36 cellular contexts compared by ENCODE assay signal in genomic region chr10:71625445-71626175, GRCh38.
"Had no signal": no experiment of that assay in that cellular context is flagged by ENCODE, and none has a peak within 500 bp of the region (broad histone marks: within the 10 kb centered on the region; RNA-seq: fewer than 3 reads in every experiment).

No MANE protein-coding gene starts in this region.

- H3K4me2 ChIP-seq: PC-9 had no signal

- H3K4me3 ChIP-seq: PC-9 had no signal

- H3K4me3 Mint-ChIP-seq: activated B cell treated with CpG ODN at 0.5 μM for 24 hours; activated CD4-positive, alpha-beta memory T cell treated with anti-CD3 and anti-CD28 coated beads for 36 hours; activated naive CD4-positive, alpha-beta T cell treated with anti-CD3 and anti-CD28 coated beads for 36 hours; activated naive CD8-positive, alpha-beta T cell treated with anti-CD3 and anti-CD28 coated beads for 36 hours; activated T-cell treated with anti-CD3 and anti-CD28 coated beads, Interleukin-2, amount 50 U/mL, for 4 hours; activated T-helper 1 cell treated with anti-CD3 and anti-CD28 coated beads, Interleukin-12 subunit alpha, Interleukin-12 subunit beta, Interleukin-2, Interleukin-4 antibody, amounts not matched to agents 30 ng/mL and 10 ng/mL and 1 ng/mL, durations not matched to agents 14 hours and 24 hours and 36 hours had no signal

- DNase-seq: activated B cell treated with CpG ODN at 0.5 μM for 24 hours; activated CD4-positive, alpha-beta memory T cell treated with anti-CD3 and anti-CD28 coated beads for 36 hours; activated CD4-positive, alpha-beta T cell treated with anti-CD3 and anti-CD28 coated beads for 4 hours; activated CD4-positive, alpha-beta T cell treated with anti-CD3 and anti-CD28 coated beads, Interleukin-2, amount 50 U/mL, for 1 hour; activated CD4-positive, CD25-positive, alpha-beta regulatory T cell treated with anti-CD3 and anti-CD28 coated beads, Interleukin-2, amount 50 U/mL, for 72 hours; activated CD8-positive, alpha-beta memory T cell treated with anti-CD3 and anti-CD28 coated beads, Interleukin-2, amount 50 U/mL, for 4 hours; activated gamma-delta T cell treated with Interleukin-2 at 50 U/mL for 16 hours; activated naive CD4-positive, alpha-beta T cell treated with anti-CD3 and anti-CD28 coated beads for 36 hours; activated naive CD8-positive, alpha-beta T cell treated with anti-CD3 and anti-CD28 coated beads for 36 hours; activated T-cell treated with anti-CD3 and anti-CD28 coated beads for 4 hours; activated T-cell treated with anti-CD3 and anti-CD28 coated beads, Interleukin-2, amount 50 U/mL, for 4 hours; amniotic stem cell; aorta; brain microvascular endothelial cell; central memory CD4-positive, alpha-beta T cell; KG1; MM.1S; MV-4-11; NCI-H1092; NCI-H1436 treated with DMSO at 0.1 percent for 48 hours; NCI-H1694 treated with DMSO at 0.1 percent for 48 hours; NCI-H2029; NCI-H2227 treated with DMSO at 0.1 percent for 48 hours; NCI-H446 treated with DMSO at 0.1 percent for 48 hours; NCI-H524; NCI-H748 treated with DMSO at 0.1 percent for 48 hours; NK-92 treated with Interleukin-12 subunit alpha and Interleukin-12 subunit beta, amount 100 ng/mL, for 24 hours; PC-9; Right ventricle myocardium superior; SW 1271; T-helper 1 cell; T-helper 2 cell; T-helper 9 cell had no signal

- ATAC-seq: activated T-cell treated with anti-CD3 and anti-CD28 coated beads, Interleukin-2, amount 50 U/mL, for 4 hours had no signal

- H3K27me3 Mint-ChIP-seq: activated naive CD8-positive, alpha-beta T cell treated with anti-CD3 and anti-CD28 coated beads for 36 hours had no signal

- H3K27ac Mint-ChIP-seq: activated B cell treated with CpG ODN at 0.5 μM for 24 hours; activated CD4-positive, alpha-beta memory T cell treated with anti-CD3 and anti-CD28 coated beads for 36 hours; activated naive CD4-positive, alpha-beta T cell treated with anti-CD3 and anti-CD28 coated beads for 36 hours; activated naive CD8-positive, alpha-beta T cell treated with anti-CD3 and anti-CD28 coated beads for 36 hours; activated T-helper 1 cell treated with anti-CD3 and anti-CD28 coated beads, Interleukin-12 subunit alpha, Interleukin-12 subunit beta, Interleukin-2, Interleukin-4 antibody, amounts not matched to agents 30 ng/mL and 10 ng/mL and 1 ng/mL, durations not matched to agents 14 hours and 24 hours and 36 hours had no signal

- H3K36me3 ChIP-seq: brain microvascular endothelial cell had no signal

- H3K9me3 Mint-ChIP-seq: activated B cell treated with CpG ODN at 0.5 μM for 24 hours; activated CD4-positive, alpha-beta memory T cell treated with anti-CD3 and anti-CD28 coated beads for 36 hours; activated naive CD4-positive, alpha-beta T cell treated with anti-CD3 and anti-CD28 coated beads for 36 hours; activated naive CD8-positive, alpha-beta T cell treated with anti-CD3 and anti-CD28 coated beads for 36 hours; activated T-cell treated with anti-CD3 and anti-CD28 coated beads, Interleukin-2, amount 50 U/mL, for 4 hours; activated T-helper 1 cell treated with anti-CD3 and anti-CD28 coated beads, Interleukin-12 subunit alpha, Interleukin-12 subunit beta, Interleukin-2, Interleukin-4 antibody, amounts not matched to agents 30 ng/mL and 10 ng/mL and 1 ng/mL, durations not matched to agents 14 hours and 24 hours and 36 hours had no signal

- H3K27ac ChIP-seq: brain microvascular endothelial cell, PC-9, RWPE1, VCaP had no signal

- H3K36me3 Mint-ChIP-seq: activated CD4-positive, alpha-beta memory T cell treated with anti-CD3 and anti-CD28 coated beads for 36 hours; activated naive CD8-positive, alpha-beta T cell treated with anti-CD3 and anti-CD28 coated beads for 36 hours had no signal

- H2AFZ ChIP-seq: PC-9 had no signal
